ENCODE assay signal across 1 cellular context in genomic region chr19:50376166-50377050, GRCh38.
TF ChIP-seq lines count a peak whose summit lies in the region.

Gene NR1H2, plus strand, starts transcription at chr19:50376457. Its CDS starts 1,149 bp downstream, at chr19:50377606.

TF ChIP-seq in K562, 482 proteins besides CTCF, POLR2A, EP300 and RAD21 (continued from another document and continues in another):
- TF ChIP-seq ATF1 (CRISPR knock-in tag; IDR thresholded peaks at IDR 0.05) (no peak), ATF1 (tag; IDR thresholded peaks at IDR 0.05) (peak; percentile 98), SMAD4 (CRISPR knock-in tag; conservative IDR thresholded peaks at IDR 0.05) (peak; percentile 58; the same call in 1 of the 2 replicates), TARDBP (IDR thresholded peaks at IDR 0.05) (peak; percentile 91), SMARCE1 (IDR thresholded peaks at IDR 0.05) (0 out of 2 replicates have a peak, but pooled peaks have one; percentile 8), ELF2 (CRISPR knock-in tag; IDR thresholded peaks at IDR 0.05) (peak; percentile 96), NFATC3 (IDR thresholded peaks at IDR 0.05) (0 out of 2 replicates have a peak, but pooled peaks have one; percentile 12), ZNF444 (CRISPR knock-in tag; IDR thresholded peaks at IDR 0.05) (0 out of 2 replicates have a peak, but pooled peaks have one; percentile 4), KLF1 (tag; IDR thresholded peaks at IDR 0.05) (peak; percentile 88), FOXK1 (CRISPR knock-in tag; IDR thresholded peaks at IDR 0.05; ENCODE audit: borderline replicate concordance) (peak; percentile 95; the same call in 1 of the 2 replicates), ERF (CRISPR knock-in tag; IDR thresholded peaks at IDR 0.05) (peak; percentile 78; the same call in 1 of the 2 replicates), ZNF212 (CRISPR knock-in tag; IDR thresholded peaks at IDR 0.05) (0 out of 2 replicates have a peak, but pooled peaks have one; percentile 69), MAFG (tag; conservative IDR thresholded peaks at IDR 0.05) (no peak), MAZ (CRISPR knock-in tag; conservative IDR thresholded peaks at IDR 0.05 in 1 of 2, IDR thresholded peaks at IDR 0.05 in 1 of 2) (peak; percentile 78 to 89), SLC30A9 (CRISPR knock-in tag; IDR thresholded peaks at IDR 0.05) (no peak), ARID3A (IDR thresholded peaks at IDR 0.05; ENCODE audit: borderline replicate concordance, low read depth, low read length) (peak; percentile 39; the same call in 1 of the 2 replicates), FOXJ2 (tag; IDR thresholded peaks at IDR 0.05) (peak; percentile 76), MEIS2 (IDR thresholded peaks at IDR 0.05; ENCODE audit: partially characterized antibody) (peak; percentile 13), PHB (CRISPR knock-in tag; IDR thresholded peaks at IDR 0.05) (0 out of 2 replicates have a peak, but pooled peaks have one; percentile 76), OTX1 (CRISPR knock-in tag; IDR thresholded peaks at IDR 0.05) (peak; percentile 34; the same call in 1 of the 2 replicates), SMAD3 (CRISPR knock-in tag; conservative IDR thresholded peaks at IDR 0.05) (0 out of 2 replicates have a peak, but pooled peaks have one; percentile 48), ZNF830 (CRISPR knock-in tag; IDR thresholded peaks at IDR 0.05) (peak; percentile 78; the same call in 1 of the 2 replicates), SIN3B (IDR thresholded peaks at IDR 0.05; ENCODE audit: low read depth) (peak; percentile 74; the same call in 1 of the 2 replicates), CREM (IDR thresholded peaks at IDR 0.05; ENCODE audit: low read depth) (peak; percentile 98), LCOR (CRISPR knock-in tag; IDR thresholded peaks at IDR 0.05) (peak; percentile 61; the same call in 1 of the 2 replicates), ZNF347 (CRISPR knock-in tag; IDR thresholded peaks at IDR 0.05; ENCODE audit: low read depth) (no peak), RBBP5 (IDR thresholded peaks at IDR 0.05; ENCODE audit: borderline replicate concordance, insufficient read depth, low read length, poor library complexity, severe bottlenecking) (peak; percentile 89), ATF3 (IDR thresholded peaks at IDR 0.05) (peak; percentile 84), ATF3 (CRISPR knock-in tag; conservative IDR thresholded peaks at IDR 0.05) (peak; percentile 84), TAL1 (IDR thresholded peaks at IDR 0.05) (peak; percentile 3; the same call in 1 of the 2 replicates), RCOR1 (IDR thresholded peaks at IDR 0.05; ENCODE audit: borderline replicate concordance in 1 of 2, low read depth in 2 of 2, low read length in 2 of 2) (peak; percentile 77 to 91), JUN (IDR thresholded peaks at IDR 0.05; ENCODE audit: borderline replicate concordance, low read depth, low read length) (peak; percentile 49; the same call in 1 of the 2 replicates), JUN (CRISPR knock-in tag; IDR thresholded peaks at IDR 0.05; ENCODE audit: borderline replicate concordance) (no peak), LARP7 (IDR thresholded peaks at IDR 0.05) (no peak), MTA1 (IDR thresholded peaks at IDR 0.05; ENCODE audit: borderline replicate concordance) (0 out of 2 replicates have a peak, but pooled peaks have one; percentile 32), POLR2H (tag; IDR thresholded peaks at IDR 0.05; ENCODE audit: low read depth) (peak; percentile 89), CREB1 (IDR thresholded peaks at IDR 0.05) (peak; percentile 93), CREB1 (CRISPR knock-in tag; IDR thresholded peaks at IDR 0.05) (peak; percentile 96), NR2C2 (CRISPR knock-in tag; IDR thresholded peaks at IDR 0.05) (no peak), NR2C2 (tag; IDR thresholded peaks at IDR 0.05) (peak; percentile 88), FOXP1 (CRISPR knock-in tag; IDR thresholded peaks at IDR 0.05) (peak; percentile 85; the same call in 1 of the 2 replicates), ZBTB17 (CRISPR knock-in tag; IDR thresholded peaks at IDR 0.05) (peak; percentile 77; the same call in 1 of the 2 replicates), MTA3 (IDR thresholded peaks at IDR 0.05; ENCODE audit: borderline replicate concordance) (peak; percentile 89), ETV1 (tag; conservative IDR thresholded peaks at IDR 0.05; ENCODE audit: low read depth) (peak; percentile 99), RBM22 (IDR thresholded peaks at IDR 0.05; ENCODE audit: low read depth, low read length, poor library complexity, severe bottlenecking) (peak; percentile 63), BCOR (IDR thresholded peaks at IDR 0.05) (peak; percentile 78; the same call in 1 of the 2 replicates)
- TF ChIP-seq, protein P1, sequence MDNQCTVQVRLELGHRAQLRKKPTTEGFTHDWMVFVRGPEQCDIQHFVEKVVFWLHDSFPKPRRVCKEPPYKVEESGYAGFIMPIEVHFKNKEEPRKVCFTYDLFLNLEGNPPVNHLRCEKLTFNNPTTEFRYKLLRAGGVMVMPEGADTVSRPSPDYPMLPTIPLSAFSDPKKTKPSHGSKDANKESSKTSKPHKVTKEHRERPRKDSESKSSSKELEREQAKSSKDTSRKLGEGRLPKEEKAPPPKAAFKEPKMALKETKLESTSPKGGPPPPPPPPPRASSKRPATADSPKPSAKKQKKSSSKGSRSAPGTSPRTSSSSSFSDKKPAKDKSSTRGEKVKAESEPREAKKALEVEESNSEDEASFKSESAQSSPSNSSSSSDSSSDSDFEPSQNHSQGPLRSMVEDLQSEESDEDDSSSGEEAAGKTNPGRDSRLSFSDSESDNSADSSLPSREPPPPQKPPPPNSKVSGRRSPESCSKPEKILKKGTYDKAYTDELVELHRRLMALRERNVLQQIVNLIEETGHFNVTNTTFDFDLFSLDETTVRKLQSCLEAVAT (IDR thresholded peaks at IDR 0.05): peak in 1 of 2 experiments; percentile 91; a peak in 2 of 4 replicates
- TF ChIP-seq, protein P2, sequence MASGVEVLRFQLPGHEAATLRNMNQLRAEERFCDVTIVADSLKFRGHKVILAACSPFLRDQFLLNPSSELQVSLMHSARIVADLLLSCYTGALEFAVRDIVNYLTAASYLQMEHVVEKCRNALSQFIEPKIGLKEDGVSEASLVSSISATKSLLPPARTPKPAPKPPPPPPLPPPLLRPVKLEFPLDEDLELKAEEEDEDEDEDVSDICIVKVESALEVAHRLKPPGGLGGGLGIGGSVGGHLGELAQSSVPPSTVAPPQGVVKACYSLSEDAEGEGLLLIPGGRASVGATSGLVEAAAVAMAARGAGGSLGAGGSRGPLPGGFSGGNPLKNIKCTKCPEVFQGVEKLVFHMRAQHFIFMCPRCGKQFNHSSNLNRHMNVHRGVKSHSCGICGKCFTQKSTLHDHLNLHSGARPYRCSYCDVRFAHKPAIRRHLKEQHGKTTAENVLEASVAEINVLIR (CRISPR knock-in tag; IDR thresholded peaks at IDR 0.05): peak; percentile 92
- TF ChIP-seq, protein P3, sequence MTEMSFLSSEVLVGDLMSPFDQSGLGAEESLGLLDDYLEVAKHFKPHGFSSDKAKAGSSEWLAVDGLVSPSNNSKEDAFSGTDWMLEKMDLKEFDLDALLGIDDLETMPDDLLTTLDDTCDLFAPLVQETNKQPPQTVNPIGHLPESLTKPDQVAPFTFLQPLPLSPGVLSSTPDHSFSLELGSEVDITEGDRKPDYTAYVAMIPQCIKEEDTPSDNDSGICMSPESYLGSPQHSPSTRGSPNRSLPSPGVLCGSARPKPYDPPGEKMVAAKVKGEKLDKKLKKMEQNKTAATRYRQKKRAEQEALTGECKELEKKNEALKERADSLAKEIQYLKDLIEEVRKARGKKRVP (CRISPR knock-in tag; IDR thresholded peaks at IDR 0.05): peak; percentile 47
- TF ChIP-seq, protein P4, sequence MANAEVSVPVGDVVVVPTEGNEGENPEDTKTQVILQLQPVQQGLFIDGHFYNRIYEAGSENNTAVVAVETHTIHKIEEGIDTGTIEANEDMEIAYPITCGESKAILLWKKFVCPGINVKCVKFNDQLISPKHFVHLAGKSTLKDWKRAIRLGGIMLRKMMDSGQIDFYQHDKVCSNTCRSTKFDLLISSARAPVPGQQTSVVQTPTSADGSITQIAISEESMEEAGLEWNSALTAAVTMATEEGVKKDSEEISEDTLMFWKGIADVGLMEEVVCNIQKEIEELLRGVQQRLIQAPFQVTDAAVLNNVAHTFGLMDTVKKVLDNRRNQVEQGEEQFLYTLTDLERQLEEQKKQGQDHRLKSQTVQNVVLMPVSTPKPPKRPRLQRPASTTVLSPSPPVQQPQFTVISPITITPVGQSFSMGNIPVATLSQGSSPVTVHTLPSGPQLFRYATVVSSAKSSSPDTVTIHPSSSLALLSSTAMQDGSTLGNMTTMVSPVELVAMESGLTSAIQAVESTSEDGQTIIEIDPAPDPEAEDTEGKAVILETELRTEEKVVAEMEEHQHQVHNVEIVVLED (CRISPR knock-in tag; IDR thresholded peaks at IDR 0.05): peak; percentile 51; the same call in 1 of the 2 replicates
- TF ChIP-seq, protein P5, sequence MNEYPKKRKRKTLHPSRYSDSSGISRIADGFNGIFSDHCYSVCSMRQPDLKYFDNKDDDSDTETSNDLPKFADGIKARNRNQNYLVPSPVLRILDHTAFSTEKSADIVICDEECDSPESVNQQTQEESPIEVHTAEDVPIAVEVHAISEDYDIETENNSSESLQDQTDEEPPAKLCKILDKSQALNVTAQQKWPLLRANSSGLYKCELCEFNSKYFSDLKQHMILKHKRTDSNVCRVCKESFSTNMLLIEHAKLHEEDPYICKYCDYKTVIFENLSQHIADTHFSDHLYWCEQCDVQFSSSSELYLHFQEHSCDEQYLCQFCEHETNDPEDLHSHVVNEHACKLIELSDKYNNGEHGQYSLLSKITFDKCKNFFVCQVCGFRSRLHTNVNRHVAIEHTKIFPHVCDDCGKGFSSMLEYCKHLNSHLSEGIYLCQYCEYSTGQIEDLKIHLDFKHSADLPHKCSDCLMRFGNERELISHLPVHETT (CRISPR knock-in tag; conservative IDR thresholded peaks at IDR 0.05 in 1 of 2, IDR thresholded peaks at IDR 0.05 in 1 of 2): peak in 1 of 2 experiments; percentile 76; a peak in 2 of 4 replicates
- TF ChIP-seq, protein P6, sequence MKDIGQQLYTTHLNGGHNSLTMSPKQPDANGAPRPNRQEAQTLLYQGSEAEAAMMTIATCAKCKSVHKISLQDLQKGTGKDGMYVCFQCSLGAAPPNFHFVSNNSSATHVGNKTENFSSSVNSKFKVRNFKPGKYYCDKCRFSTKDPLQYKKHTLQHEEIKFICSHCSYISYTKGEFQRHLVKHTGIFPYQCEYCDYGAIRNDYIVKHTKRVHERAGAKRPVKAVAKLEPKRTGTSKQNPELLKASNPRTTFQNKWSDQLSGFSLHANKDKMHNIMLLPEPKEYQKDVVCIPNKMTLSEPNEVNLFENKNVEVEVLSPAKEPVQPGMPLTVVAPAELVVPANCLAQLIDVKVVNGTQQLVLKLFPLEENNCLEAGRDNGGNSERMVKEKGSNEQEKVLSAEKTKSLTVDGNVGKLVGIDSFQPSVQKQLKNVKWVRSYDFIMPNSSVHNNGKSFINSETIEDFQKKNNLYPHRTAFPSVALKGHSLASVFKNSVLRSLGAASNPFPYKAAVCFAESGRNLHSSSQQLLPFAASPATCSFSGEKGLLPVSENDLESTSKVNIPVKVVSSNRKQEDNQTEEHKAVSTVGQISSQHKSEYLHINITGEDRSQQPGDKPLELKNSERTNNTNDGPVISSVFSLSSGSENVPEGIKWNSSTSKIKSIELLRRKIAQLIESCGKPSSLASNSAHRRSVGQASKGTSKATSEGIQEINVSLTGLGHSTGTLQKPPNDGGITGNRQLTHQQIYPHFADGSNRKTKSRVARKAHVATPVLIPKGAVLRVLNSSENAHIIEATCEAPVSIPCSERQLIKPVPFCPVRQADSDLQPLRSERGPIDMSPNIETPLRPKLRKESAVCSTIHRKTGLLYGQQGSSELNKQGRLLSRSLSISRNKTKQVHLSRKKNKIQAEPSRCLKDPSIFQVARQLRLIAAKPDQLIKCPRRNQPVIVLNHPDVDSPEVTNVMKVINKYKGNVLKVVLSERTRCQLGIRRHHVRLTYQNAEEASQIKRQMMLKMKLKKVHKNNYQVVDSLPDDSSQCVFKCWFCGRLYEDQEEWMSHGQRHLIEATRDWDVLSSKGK (CRISPR knock-in tag; IDR thresholded peaks at IDR 0.05): no peak
- TF ChIP-seq, protein P7, sequence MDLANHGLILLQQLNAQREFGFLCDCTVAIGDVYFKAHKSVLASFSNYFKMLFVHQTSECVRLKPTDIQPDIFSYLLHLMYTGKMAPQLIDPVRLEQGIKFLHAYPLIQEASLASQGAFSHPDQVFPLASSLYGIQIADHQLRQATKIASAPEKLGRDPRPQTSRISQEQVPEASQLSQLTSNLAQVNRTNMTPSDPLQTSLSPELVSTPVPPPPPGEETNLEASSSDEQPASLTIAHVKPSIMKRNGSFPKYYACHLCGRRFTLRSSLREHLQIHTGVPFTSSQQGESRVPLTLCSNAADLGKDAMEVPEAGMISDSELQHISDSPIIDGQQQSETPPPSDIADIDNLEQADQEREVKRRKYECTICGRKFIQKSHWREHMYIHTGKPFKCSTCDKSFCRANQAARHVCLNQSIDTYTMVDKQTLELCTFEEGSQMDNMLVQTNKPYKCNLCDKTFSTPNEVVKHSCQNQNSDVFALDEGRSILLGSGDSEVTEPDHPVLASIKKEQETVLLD (IDR thresholded peaks at IDR 0.05): 0 out of 2 replicates have a peak, but pooled peaks have one; percentile 14
